Comparison of ENCODE assay signal across 8 cellular contexts in the genomic region with DNA sequence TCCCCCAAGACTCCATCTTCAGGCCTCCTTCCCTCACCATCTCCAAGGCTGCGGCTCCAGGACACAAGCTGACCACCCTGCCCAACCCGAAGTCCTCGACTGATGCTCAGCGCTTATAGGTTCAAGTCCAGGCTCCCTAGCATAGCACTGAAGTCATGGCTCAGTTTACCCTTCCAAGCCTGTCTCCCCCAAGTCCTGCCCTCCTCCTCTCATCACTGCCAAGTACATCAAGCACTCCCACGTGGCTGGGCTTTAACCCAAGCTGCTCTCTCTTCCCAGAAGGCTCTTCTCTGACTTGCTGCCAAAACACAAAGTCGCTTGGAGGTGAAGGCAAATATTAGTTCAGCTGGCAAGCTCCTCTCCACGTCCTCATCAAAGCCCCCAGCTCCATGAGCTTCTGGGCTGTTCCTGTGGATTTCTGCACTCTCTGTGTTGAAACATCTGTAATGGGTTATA.
DNase-seq lines count a peak whose midpoint lies in the region; ATAC-seq and TF ChIP-seq lines count a peak whose summit lies in the region.
"Had no signal": no experiment of that assay in that cellular context is flagged by ENCODE, and none has a peak within 500 bp of the region (broad histone marks: within the 10 kb centered on the region; RNA-seq: fewer than 3 reads in every experiment).

No MANE protein-coding gene starts in this region.

- in situ Hi-C loops in astrocyte of the cerebellum (cut with HindIII; ENCODE audit: low sequenced_read_pairs): no loop called here

- H3K27me3 ChIP-seq in tibial artery: no peaks in the 10 kb centered on the region

- H3K4me1 ChIP-seq in tibial artery: peaks cover 8 to 57% (median 50%) of the 10 kb centered on the region in 4 donors

- no peak overlapping the region for H3K4me3 ChIP-seq in astrocyte of the cerebellum (ENCODE audit: low read depth, low read length)
- no peak overlapping the region for H3K4me3 ChIP-seq in tibial artery
- H3K4me3 ChIP-seq: skin epidermis had no signal

- H3K9me3 ChIP-seq in tibial artery: no peaks in the 10 kb centered on the region

- H3K27ac ChIP-seq in tibial artery: peak overlapping the region; percentile 66 to 67

- peak; percentile 54 for DNase-seq in NCI-H1436 (lab: John Stamatoyannopoulos, UW)
- DNase-seq in astrocyte of the cerebellum (ENCODE audit: low read depth): peak; percentile 76
- DNase-seq in islet precursor cell: peak; percentile 32
- DNase-seq in tibial artery: peak; percentile 44 to 77
- no peak for DNase-seq in activated CD4-positive, CD25-positive, alpha-beta regulatory T cell treated with anti-CD3 and anti-CD28 coated beads, Interleukin-2, amount 50 U/mL, for 72 hours

- ATAC-seq in HG03565 (IDR thresholded peaks at IDR 0.05; ENCODE audit: unreplicated experiment) (no peak), GM19328 (IDR thresholded peaks at IDR 0.05; ENCODE audit: unreplicated experiment) (no peak)

- intact Hi-C loops in tibial artery (cut with DNase I; ENCODE audit: low total_unique reads): no loop called here

- TF ChIP-seq CTCF in astrocyte of the cerebellum (IDR thresholded peaks at IDR 0.05; ENCODE audit: low read depth, low read length, missing control alignments) (no peak), tibial artery (IDR thresholded peaks at IDR 0.05) (no peak)

- H3K36me3 ChIP-seq in tibial artery: no peaks in the 10 kb centered on the region
